2 cellular contexts compared by ENCODE assay signal in the genomic region with DNA sequence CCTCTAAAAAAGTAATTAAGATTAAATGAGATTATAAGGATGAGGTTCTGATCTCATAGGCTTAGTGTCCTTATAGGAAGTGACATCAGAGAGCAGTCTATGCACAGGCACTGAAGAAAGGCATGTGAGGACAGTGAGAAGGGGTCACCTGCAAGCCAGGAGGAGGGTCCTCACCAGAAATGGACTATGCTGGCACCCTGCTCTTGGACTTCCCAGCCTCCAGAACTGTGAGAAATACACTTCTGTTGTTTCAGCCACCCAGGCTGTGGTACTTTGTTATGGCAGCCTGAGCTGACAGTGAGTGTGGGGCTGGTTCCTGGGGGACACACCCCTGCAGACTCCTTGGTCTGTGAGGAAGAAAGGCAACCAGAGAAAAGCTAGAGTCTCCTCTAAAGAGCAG.
TF ChIP-seq lines count a peak whose summit lies in the region.

No MANE protein-coding gene starts in this region.

TF ChIP-seq in IMR-90, 13 proteins besides CTCF, POLR2A, EP300 and RAD21:
- TF ChIP-seq, protein P1, sequence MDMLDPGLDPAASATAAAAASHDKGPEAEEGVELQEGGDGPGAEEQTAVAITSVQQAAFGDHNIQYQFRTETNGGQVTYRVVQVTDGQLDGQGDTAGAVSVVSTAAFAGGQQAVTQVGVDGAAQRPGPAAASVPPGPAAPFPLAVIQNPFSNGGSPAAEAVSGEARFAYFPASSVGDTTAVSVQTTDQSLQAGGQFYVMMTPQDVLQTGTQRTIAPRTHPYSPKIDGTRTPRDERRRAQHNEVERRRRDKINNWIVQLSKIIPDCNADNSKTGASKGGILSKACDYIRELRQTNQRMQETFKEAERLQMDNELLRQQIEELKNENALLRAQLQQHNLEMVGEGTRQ (IDR thresholded peaks at IDR 0.05; ENCODE audit: low read depth, low read length), result no peak
- TF ChIP-seq SMC3 (IDR thresholded peaks at IDR 0.05; ENCODE audit: low read depth, low read length), result no peak
- TF ChIP-seq CEBPB (IDR thresholded peaks at IDR 0.05; ENCODE audit: low read depth, low read length), result no peak
- no peak for TF ChIP-seq MXI1 (IDR thresholded peaks at IDR 0.05; ENCODE audit: borderline replicate concordance, low read depth, low read length)
- TF ChIP-seq NFE2L2 (IDR thresholded peaks at IDR 0.05; ENCODE audit: low read depth, low read length), result no peak
- no peak for TF ChIP-seq FOS (IDR thresholded peaks at IDR 0.05; ENCODE audit: low read depth, low read length)
- no peak for TF ChIP-seq CHD1 (IDR thresholded peaks at IDR 0.05; ENCODE audit: low read depth, low read length)

TF ChIP-seq in GM12878, 131 proteins besides CTCF, POLR2A, EP300 and RAD21:
- no peak for TF ChIP-seq ZNF592 (IDR thresholded peaks at IDR 0.05)
- TF ChIP-seq ZNF274 (IDR thresholded peaks at IDR 0.05; ENCODE audit: insufficient read depth, insufficient read length), result no peak
- TF ChIP-seq CBFB (IDR thresholded peaks at IDR 0.05; ENCODE audit: low read depth), result no peak
- TF ChIP-seq BHLHE40 (IDR thresholded peaks at IDR 0.05; ENCODE audit: borderline replicate concordance in 1 of 2, low read depth in 2 of 2, low read length in 1 of 2), result no peak
- TF ChIP-seq TCF3 (IDR thresholded peaks at IDR 0.05; ENCODE audit: borderline replicate concordance, insufficient read depth, low read depth, low read length), result no peak
- no peak for TF ChIP-seq HDAC6 (IDR thresholded peaks at IDR 0.05; ENCODE audit: unreplicated experiment)
